Comparison of ENCODE assay signal across 28 cellular contexts in the genomic region with DNA sequence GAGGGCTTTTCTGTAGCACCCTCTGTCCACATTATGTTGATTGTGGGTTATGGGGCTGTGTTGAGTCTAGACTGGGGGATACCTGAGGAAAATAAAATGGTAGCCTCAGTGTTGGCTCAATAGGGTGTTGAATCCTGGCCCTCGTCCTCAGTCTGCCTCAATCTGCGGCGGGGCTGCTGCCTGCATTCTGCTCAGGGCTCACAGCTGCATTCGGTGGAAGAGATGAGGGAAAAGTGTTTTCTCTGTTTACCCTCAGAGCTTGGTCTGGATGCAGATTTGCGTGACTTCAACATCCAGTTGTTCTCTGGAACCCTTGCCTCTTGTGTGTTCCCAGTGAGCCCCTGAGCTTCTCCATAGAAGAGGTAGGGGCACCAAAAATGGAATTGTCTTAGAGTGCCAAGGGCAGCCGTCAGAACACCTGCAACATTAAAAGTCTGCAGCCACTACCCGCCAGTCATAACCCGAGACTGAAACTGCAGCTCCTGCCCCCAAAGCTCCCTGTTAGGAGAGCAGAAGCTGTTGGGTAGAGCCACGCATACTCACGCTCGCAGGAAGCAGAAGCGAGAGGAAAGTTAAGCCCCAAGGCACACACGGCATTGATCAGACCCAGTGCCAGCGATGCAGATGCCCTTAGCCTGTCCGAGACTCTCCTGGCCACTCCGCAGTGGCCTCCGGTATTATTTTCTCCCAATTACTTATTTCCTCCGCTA.
"Had no signal": no experiment of that assay in that cellular context is flagged by ENCODE, and none has a peak within 500 bp of the region (broad histone marks: within the 10 kb centered on the region; RNA-seq: fewer than 3 reads in every experiment).

No MANE protein-coding gene starts in this region.

- H3K27ac ChIP-seq: KMS-11, PC-9, WERI-Rb-1 had no signal

- FAIRE-seq: bronchial epithelial cell, RCC 7860 had no signal

- H3K36me3 ChIP-seq: WERI-Rb-1 had no signal

- H3K4me3 ChIP-seq: PC-9 had no signal

- DNase-seq: activated CD4-positive, alpha-beta memory T cell treated with anti-CD3 and anti-CD28 coated beads, Interleukin-2, amount 10 ng/mL, durations not matched to agents 7 days and 5 days; activated CD4-positive, alpha-beta T cell treated with anti-CD3 and anti-CD28 coated beads for 1 hour; activated CD4-positive, alpha-beta T cell treated with anti-CD3 and anti-CD28 coated beads for 48 hours; activated CD4-positive, CD25-positive, alpha-beta regulatory T cell; activated naive CD4-positive, alpha-beta T cell treated with anti-CD3 and anti-CD28 coated beads, Interleukin-2, amount 10 ng/mL, durations not matched to agents 7 days and 5 days; activated naive CD8-positive, alpha-beta T cell treated with anti-CD3 and anti-CD28 coated beads, Interleukin-2, amount 50 U/mL, for 24 hours; activated T-cell treated with anti-CD3 and anti-CD28 coated beads, Interleukin-2, amount 50 U/mL, for 1 hour; anterior cingulate cortex; central memory CD4-positive, alpha-beta T cell; MM.1S; MV-4-11; NCI-H1092; NCI-H1436 treated with DMSO at 0.1 percent for 48 hours; NCI-H1694 treated with DMSO at 0.1 percent for 48 hours; NCI-H2029; NCI-H345; NCI-H524 treated with DMSO at 0.1 percent for 48 hours; NK-92 treated with Interleukin-12 subunit alpha and Interleukin-12 subunit beta, amount 100 ng/mL, for 24 hours; PC-9; Right ventricle myocardium superior; SW 1271; T-helper 1 cell; T-helper 2 cell; T-helper 9 cell; WERI-Rb-1 had no signal

- ATAC-seq: activated naive CD8-positive, alpha-beta T cell treated with anti-CD3 and anti-CD28 coated beads, Interleukin-2, amount 50 U/mL, for 24 hours had no signal
